ENCODE assay signal across 1 cellular context in the genomic region with DNA sequence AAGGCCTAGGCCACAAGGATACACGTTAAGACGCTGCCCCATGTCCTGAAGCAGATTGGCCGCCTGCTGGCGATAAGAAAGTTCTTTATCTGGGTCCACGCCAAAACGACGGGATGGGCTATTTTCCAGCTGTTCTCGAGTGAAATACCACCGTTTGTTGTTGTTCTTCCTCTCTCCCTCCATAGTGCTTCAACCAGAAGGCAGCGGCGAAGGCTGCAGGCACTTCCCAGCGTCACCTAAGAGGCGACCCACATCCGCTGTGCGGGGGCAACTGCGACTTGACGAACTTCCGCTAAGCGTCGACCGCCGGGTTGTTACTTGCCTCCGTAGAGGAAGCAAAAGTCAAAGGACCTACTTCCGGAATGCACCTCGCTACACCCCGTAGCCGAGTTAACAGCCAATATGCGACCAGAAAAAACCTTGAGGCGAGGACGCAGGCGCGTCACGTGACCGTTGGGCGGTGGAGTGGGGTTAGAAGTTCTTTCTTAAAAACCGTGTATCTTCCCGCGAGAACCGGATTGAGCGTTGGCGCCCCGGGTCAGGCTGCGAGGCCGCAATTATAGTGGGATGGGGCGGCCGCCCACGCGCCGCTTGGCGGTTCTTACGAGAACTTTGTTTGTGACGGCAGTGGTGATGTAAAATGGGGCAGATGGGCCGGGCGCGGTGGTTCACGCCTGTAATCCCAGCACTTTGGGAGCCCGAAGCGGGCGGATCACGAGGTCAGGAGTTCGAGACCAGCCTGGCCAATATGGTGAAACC.
TF ChIP-seq lines count a peak whose summit lies in the region.

A gene (minus strand): TSS at position 215 of the 759 bp plus-strand sequence. CDS start 32 bp downstream, at position 183.

TF ChIP-seq in HepG2, 621 proteins besides CTCF, POLR2A, EP300 and RAD21 (continued from another document and continues in another):
- TF ChIP-seq, protein P1, sequence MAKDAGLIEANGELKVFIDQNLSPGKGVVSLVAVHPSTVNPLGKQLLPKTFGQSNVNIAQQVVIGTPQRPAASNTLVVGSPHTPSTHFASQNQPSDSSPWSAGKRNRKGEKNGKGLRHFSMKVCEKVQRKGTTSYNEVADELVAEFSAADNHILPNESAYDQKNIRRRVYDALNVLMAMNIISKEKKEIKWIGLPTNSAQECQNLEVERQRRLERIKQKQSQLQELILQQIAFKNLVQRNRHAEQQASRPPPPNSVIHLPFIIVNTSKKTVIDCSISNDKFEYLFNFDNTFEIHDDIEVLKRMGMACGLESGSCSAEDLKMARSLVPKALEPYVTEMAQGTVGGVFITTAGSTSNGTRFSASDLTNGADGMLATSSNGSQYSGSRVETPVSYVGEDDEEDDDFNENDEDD (CRISPR knock-in tag; IDR thresholded peaks at IDR 0.05; ENCODE audit: borderline replicate concordance), result no peak; the same call in 1 of the 2 replicates
- TF ChIP-seq ZNF441 (CRISPR knock-in tag; IDR thresholded peaks at IDR 0.05; ENCODE audit: borderline replicate concordance) (no peak), MXI1 (IDR thresholded peaks at IDR 0.05; ENCODE audit: borderline replicate concordance, low read depth, low read length) (peak; percentile 74; the same call in 2 of the 3 replicates), ZBTB7B (CRISPR knock-in tag; IDR thresholded peaks at IDR 0.05) (peak; percentile 72; the same call in 1 of the 2 replicates), KDM6A (CRISPR knock-in tag; IDR thresholded peaks at IDR 0.05; ENCODE audit: low read depth) (no peak), ZNF251 (CRISPR knock-in tag; IDR thresholded peaks at IDR 0.05) (0 out of 2 replicates have a peak, but pooled peaks have one; percentile 20), CCDC6 (CRISPR knock-in tag; IDR thresholded peaks at IDR 0.05) (no peak; the same call in 1 of the 2 replicates), ZNF205 (CRISPR knock-in tag; IDR thresholded peaks at IDR 0.05) (peak; percentile 98), ZNF816 (CRISPR knock-in tag; IDR thresholded peaks at IDR 0.05; ENCODE audit: borderline replicate concordance) (no peak), NR1H2 (CRISPR knock-in tag; IDR thresholded peaks at IDR 0.05; ENCODE audit: borderline replicate concordance, low read depth) (no peak), KDM1A (CRISPR knock-in tag; IDR thresholded peaks at IDR 0.05) (0 out of 2 replicates have a peak, but pooled peaks have one; percentile 8), ZNF224 (CRISPR knock-in tag; IDR thresholded peaks at IDR 0.05) (peak; percentile 94; the same call in 1 of the 2 replicates), PRMT3 (CRISPR knock-in tag; IDR thresholded peaks at IDR 0.05; ENCODE audit: borderline replicate concordance, low read depth) (no peak), ZNF446 (CRISPR knock-in tag; IDR thresholded peaks at IDR 0.05) (no peak), ZSCAN30 (CRISPR knock-in tag; IDR thresholded peaks at IDR 0.05) (peak; percentile 83; the same call in 1 of the 2 replicates), GTF3A (CRISPR knock-in tag; conservative IDR thresholded peaks at IDR 0.05) (no peak), DNMT3B (CRISPR knock-in tag; conservative IDR thresholded peaks at IDR 0.05) (peak; percentile 53; the same call in 1 of the 2 replicates), MXD4 (CRISPR knock-in tag; IDR thresholded peaks at IDR 0.05) (peak; percentile 70; the same call in 1 of the 2 replicates), NFYB (CRISPR knock-in tag; IDR thresholded peaks at IDR 0.05) (peak; percentile 74), MBNL3 (CRISPR knock-in tag; conservative IDR thresholded peaks at IDR 0.05) (0 out of 2 replicates have a peak, but pooled peaks have one; percentile 7), SP2 (CRISPR knock-in tag; IDR thresholded peaks at IDR 0.05) (peak; percentile 69), ELF1 (CRISPR knock-in tag; IDR thresholded peaks at IDR 0.05) (peak; percentile 98), TCF12 (IDR thresholded peaks at IDR 0.05) (no peak), TCF12 (CRISPR knock-in tag; IDR thresholded peaks at IDR 0.05) (peak; percentile 82; the same call in 1 of the 2 replicates), ARID2 (CRISPR knock-in tag; IDR thresholded peaks at IDR 0.05; ENCODE audit: borderline replicate concordance) (peak; percentile 66), ZFP36L2 (CRISPR knock-in tag; IDR thresholded peaks at IDR 0.05) (0 out of 2 replicates have a peak, but pooled peaks have one; percentile 31), ISX (CRISPR knock-in tag; conservative IDR thresholded peaks at IDR 0.05) (no peak)
- TF ChIP-seq, protein P2, sequence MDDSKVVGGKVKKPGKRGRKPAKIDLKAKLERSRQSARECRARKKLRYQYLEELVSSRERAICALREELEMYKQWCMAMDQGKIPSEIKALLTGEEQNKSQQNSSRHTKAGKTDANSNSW (CRISPR knock-in tag; IDR thresholded peaks at IDR 0.05; ENCODE audit: borderline replicate concordance), result no peak
- TF ChIP-seq, protein P3, sequence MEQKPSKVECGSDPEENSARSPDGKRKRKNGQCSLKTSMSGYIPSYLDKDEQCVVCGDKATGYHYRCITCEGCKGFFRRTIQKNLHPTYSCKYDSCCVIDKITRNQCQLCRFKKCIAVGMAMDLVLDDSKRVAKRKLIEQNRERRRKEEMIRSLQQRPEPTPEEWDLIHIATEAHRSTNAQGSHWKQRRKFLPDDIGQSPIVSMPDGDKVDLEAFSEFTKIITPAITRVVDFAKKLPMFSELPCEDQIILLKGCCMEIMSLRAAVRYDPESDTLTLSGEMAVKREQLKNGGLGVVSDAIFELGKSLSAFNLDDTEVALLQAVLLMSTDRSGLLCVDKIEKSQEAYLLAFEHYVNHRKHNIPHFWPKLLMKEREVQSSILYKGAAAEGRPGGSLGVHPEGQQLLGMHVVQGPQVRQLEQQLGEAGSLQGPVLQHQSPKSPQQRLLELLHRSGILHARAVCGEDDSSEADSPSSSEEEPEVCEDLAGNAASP (CRISPR knock-in tag; IDR thresholded peaks at IDR 0.05; ENCODE audit: borderline replicate concordance), result peak; percentile 37
- TF ChIP-seq, protein P4, sequence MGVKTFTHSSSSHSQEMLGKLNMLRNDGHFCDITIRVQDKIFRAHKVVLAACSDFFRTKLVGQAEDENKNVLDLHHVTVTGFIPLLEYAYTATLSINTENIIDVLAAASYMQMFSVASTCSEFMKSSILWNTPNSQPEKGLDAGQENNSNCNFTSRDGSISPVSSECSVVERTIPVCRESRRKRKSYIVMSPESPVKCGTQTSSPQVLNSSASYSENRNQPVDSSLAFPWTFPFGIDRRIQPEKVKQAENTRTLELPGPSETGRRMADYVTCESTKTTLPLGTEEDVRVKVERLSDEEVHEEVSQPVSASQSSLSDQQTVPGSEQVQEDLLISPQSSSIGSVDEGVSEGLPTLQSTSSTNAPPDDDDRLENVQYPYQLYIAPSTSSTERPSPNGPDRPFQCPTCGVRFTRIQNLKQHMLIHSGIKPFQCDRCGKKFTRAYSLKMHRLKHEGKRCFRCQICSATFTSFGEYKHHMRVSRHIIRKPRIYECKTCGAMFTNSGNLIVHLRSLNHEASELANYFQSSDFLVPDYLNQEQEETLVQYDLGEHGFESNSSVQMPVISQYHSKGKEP (CRISPR knock-in tag; IDR thresholded peaks at IDR 0.05), result peak; percentile 74; the same call in 1 of the 2 replicates
- TF ChIP-seq, protein P5, sequence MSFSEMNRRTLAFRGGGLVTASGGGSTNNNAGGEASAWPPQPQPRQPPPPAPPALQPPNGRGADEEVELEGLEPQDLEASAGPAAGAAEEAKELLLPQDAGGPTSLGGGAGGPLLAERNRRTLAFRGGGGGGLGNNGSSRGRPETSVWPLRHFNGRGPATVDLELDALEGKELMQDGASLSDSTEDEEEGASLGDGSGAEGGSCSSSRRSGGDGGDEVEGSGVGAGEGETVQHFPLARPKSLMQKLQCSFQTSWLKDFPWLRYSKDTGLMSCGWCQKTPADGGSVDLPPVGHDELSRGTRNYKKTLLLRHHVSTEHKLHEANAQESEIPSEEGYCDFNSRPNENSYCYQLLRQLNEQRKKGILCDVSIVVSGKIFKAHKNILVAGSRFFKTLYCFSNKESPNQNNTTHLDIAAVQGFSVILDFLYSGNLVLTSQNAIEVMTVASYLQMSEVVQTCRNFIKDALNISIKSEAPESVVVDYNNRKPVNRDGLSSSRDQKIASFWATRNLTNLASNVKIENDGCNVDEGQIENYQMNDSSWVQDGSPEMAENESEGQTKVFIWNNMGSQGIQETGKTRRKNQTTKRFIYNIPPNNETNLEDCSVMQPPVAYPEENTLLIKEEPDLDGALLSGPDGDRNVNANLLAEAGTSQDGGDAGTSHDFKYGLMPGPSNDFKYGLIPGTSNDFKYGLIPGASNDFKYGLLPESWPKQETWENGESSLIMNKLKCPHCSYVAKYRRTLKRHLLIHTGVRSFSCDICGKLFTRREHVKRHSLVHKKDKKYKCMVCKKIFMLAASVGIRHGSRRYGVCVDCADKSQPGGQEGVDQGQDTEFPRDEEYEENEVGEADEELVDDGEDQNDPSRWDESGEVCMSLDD (CRISPR knock-in tag; IDR thresholded peaks at IDR 0.05; ENCODE audit: borderline replicate concordance), result no peak
- TF ChIP-seq, protein P6, sequence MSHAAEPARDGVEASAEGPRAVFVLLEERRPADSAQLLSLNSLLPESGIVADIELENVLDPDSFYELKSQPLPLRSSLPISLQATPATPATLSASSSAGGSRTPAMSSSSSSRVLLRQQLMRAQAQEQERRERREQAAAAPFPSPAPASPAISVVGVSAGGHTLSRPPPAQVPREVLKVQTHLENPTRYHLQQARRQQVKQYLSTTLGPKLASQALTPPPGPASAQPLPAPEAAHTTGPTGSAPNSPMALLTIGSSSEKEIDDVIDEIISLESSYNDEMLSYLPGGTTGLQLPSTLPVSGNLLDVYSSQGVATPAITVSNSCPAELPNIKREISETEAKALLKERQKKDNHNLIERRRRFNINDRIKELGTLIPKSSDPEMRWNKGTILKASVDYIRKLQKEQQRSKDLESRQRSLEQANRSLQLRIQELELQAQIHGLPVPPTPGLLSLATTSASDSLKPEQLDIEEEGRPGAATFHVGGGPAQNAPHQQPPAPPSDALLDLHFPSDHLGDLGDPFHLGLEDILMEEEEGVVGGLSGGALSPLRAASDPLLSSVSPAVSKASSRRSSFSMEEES (CRISPR knock-in tag; IDR thresholded peaks at IDR 0.05), result peak; percentile 88
- TF ChIP-seq, protein P7, sequence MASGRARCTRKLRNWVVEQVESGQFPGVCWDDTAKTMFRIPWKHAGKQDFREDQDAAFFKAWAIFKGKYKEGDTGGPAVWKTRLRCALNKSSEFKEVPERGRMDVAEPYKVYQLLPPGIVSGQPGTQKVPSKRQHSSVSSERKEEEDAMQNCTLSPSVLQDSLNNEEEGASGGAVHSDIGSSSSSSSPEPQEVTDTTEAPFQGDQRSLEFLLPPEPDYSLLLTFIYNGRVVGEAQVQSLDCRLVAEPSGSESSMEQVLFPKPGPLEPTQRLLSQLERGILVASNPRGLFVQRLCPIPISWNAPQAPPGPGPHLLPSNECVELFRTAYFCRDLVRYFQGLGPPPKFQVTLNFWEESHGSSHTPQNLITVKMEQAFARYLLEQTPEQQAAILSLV (CRISPR knock-in tag; IDR thresholded peaks at IDR 0.05; ENCODE audit: borderline replicate concordance), result peak; percentile 16
- TF ChIP-seq, protein P8, sequence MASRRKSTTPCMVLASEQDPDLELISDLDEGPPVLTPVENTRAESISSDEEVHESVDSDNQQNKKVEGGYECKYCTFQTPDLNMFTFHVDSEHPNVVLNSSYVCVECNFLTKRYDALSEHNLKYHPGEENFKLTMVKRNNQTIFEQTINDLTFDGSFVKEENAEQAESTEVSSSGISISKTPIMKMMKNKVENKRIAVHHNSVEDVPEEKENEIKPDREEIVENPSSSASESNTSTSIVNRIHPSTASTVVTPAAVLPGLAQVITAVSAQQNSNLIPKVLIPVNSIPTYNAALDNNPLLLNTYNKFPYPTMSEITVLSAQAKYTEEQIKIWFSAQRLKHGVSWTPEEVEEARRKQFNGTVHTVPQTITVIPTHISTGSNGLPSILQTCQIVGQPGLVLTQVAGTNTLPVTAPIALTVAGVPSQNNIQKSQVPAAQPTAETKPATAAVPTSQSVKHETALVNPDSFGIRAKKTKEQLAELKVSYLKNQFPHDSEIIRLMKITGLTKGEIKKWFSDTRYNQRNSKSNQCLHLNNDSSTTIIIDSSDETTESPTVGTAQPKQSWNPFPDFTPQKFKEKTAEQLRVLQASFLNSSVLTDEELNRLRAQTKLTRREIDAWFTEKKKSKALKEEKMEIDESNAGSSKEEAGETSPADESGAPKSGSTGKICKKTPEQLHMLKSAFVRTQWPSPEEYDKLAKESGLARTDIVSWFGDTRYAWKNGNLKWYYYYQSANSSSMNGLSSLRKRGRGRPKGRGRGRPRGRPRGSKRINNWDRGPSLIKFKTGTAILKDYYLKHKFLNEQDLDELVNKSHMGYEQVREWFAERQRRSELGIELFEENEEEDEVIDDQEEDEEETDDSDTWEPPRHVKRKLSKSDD (CRISPR knock-in tag; IDR thresholded peaks at IDR 0.05; ENCODE audit: low read depth), result peak; percentile 88
- TF ChIP-seq, protein P9, sequence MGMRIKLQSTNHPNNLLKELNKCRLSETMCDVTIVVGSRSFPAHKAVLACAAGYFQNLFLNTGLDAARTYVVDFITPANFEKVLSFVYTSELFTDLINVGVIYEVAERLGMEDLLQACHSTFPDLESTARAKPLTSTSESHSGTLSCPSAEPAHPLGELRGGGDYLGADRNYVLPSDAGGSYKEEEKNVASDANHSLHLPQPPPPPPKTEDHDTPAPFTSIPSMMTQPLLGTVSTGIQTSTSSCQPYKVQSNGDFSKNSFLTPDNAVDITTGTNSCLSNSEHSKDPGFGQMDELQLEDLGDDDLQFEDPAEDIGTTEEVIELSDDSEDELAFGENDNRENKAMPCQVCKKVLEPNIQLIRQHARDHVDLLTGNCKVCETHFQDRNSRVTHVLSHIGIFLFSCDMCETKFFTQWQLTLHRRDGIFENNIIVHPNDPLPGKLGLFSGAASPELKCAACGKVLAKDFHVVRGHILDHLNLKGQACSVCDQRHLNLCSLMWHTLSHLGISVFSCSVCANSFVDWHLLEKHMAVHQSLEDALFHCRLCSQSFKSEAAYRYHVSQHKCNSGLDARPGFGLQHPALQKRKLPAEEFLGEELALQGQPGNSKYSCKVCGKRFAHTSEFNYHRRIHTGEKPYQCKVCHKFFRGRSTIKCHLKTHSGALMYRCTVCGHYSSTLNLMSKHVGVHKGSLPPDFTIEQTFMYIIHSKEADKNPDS (CRISPR knock-in tag; IDR thresholded peaks at IDR 0.05), result peak; percentile 61; the same call in 1 of the 2 replicates
- TF ChIP-seq, protein P10, sequence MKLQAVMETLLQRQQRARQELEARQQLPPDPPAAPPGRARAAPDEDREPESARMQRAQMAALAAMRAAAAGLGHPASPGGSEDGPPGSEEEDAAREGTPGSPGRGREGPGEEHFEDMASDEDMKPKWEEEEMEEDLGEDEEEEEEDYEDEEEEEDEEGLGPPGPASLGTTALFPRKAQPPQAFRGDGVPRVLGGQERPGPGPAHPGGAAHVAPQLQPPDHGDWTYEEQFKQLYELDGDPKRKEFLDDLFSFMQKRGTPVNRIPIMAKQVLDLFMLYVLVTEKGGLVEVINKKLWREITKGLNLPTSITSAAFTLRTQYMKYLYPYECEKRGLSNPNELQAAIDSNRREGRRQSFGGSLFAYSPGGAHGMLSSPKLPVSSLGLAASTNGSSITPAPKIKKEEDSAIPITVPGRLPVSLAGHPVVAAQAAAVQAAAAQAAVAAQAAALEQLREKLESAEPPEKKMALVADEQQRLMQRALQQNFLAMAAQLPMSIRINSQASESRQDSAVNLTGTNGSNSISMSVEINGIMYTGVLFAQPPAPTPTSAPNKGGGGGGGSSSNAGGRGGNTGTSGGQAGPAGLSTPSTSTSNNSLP (IDR thresholded peaks at IDR 0.05; ENCODE audit: low read depth, low read length), result peak; percentile 37; the same call in 1 of the 2 replicates
- TF ChIP-seq, protein P11, sequence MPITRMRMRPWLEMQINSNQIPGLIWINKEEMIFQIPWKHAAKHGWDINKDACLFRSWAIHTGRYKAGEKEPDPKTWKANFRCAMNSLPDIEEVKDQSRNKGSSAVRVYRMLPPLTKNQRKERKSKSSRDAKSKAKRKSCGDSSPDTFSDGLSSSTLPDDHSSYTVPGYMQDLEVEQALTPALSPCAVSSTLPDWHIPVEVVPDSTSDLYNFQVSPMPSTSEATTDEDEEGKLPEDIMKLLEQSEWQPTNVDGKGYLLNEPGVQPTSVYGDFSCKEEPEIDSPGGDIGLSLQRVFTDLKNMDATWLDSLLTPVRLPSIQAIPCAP (CRISPR knock-in tag; IDR thresholded peaks at IDR 0.05; ENCODE audit: low read depth), result no peak
